ENCODE assay signal across 20 cellular contexts in the genomic region with DNA sequence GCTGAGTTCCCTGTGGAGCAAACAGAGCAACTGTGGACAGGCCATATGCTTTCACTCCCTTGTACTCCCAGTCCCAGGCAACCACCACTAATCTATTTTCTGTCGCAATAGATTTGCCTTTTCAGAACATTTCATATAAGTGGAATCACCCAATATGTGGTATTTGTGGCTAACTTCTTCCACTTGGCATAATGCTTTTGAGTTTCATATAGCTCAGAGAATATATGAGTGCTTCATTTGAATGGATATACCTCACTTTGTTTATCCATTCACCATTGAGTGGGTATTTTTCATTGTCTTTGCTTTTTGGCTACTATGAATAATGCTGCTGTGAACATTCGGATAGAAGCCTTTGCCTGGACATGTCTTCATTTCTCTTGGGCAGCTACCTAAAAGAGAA.
DNase-seq lines count a peak whose midpoint lies in the region; ATAC-seq and TF ChIP-seq lines count a peak whose summit lies in the region.
"Had no signal": no experiment of that assay in that cellular context is flagged by ENCODE, and none has a peak within 500 bp of the region (broad histone marks: within the 10 kb centered on the region; RNA-seq: fewer than 3 reads in every experiment).

No MANE protein-coding gene starts in this region.

- H3K4me3 Mint-ChIP-seq in activated naive CD4-positive, alpha-beta T cell treated with anti-CD3 and anti-CD28 coated beads, Interleukin-2, amount 10 ng/mL, durations not matched to agents 7 days and 5 days = no peak overlapping the region
- no peak overlapping the region for H3K4me3 Mint-ChIP-seq in activated T-helper 17 cell treated with anti-CD3 and anti-CD28 coated beads, Interleukin-2, amount 50 U/mL, for 72 hours
- H3K4me3 Mint-ChIP-seq in stimulated activated naive CD8-positive, alpha-beta T cell treated with anti-CD3 and anti-CD28 coated beads, Interleukin-15, Interleukin-2, amounts not matched to agents 100 ng/mL and 50 ng/mL, for 24 hours = no peak overlapping the region
- H3K4me3 Mint-ChIP-seq in activated T-helper 2 cell treated with anti-CD3 and anti-CD28 coated beads, Interferon-gamma antibody, Interleukin-2, Interleukin-4, amounts not matched to agents 10 μg/mL and 5 μg/mL and 100 μg/mL, durations not matched to agents 14 hours and 24 hours and 36 hours (ENCODE audit: low read depth) = no peak overlapping the region
- H3K4me3 Mint-ChIP-seq: CD4-positive, CD25-positive, alpha-beta regulatory T cell; H9; T-helper 2 cell treated with Interferon-gamma antibody and Interleukin-4, amounts not matched to agents 5 μg/mL and 100 μg/mL, for 36 hours had no signal

- H3K27me3 Mint-ChIP-seq in activated naive CD4-positive, alpha-beta T cell treated with anti-CD3 and anti-CD28 coated beads, Interleukin-2, amount 10 ng/mL, durations not matched to agents 7 days and 5 days = no peaks in the 10 kb centered on the region
- no peaks in the 10 kb centered on the region for H3K27me3 Mint-ChIP-seq in activated T-helper 17 cell treated with anti-CD3 and anti-CD28 coated beads, Interleukin-2, amount 50 U/mL, for 72 hours
- H3K27me3 Mint-ChIP-seq in stimulated activated naive CD8-positive, alpha-beta T cell treated with anti-CD3 and anti-CD28 coated beads, Interleukin-15, Interleukin-2, amounts not matched to agents 100 ng/mL and 50 ng/mL, for 24 hours = no peaks in the 10 kb centered on the region
- H3K27me3 Mint-ChIP-seq in activated T-helper 2 cell treated with anti-CD3 and anti-CD28 coated beads, Interferon-gamma antibody, Interleukin-2, Interleukin-4, amounts not matched to agents 10 μg/mL and 5 μg/mL and 100 μg/mL, durations not matched to agents 14 hours and 24 hours and 36 hours (ENCODE audit: low read depth) = no peaks in the 10 kb centered on the region
- H3K27me3 Mint-ChIP-seq: CD4-positive, CD25-positive, alpha-beta regulatory T cell had no signal

- peak; percentile 53 to 78 for ATAC-seq in activated naive CD4-positive, alpha-beta T cell treated with anti-CD3 and anti-CD28 coated beads, Interleukin-2, amount 50 U/mL, for 72 hours
- peak; percentile 18 for ATAC-seq in activated T-helper 17 cell treated with anti-CD3 and anti-CD28 coated beads, Interleukin-2, amount 50 U/mL, for 72 hours (replicated peaks)
- ATAC-seq in left lobe of liver = no peak
- ATAC-seq: body of pancreas, right cardiac atrium had no signal

- H3K4me1 ChIP-seq in PC-9 (replicated peaks; ENCODE audit: insufficient read depth) = no peaks in the 10 kb centered on the region
- H3K4me1 ChIP-seq: body of pancreas had no signal

- BruUV-seq in PC-9 (replicated peaks; lab: Mats Ljungman, UMichigan) = no TSS peak

- peaks cover 16% of the 10 kb centered on the region for H3K4me1 Mint-ChIP-seq in activated naive CD4-positive, alpha-beta T cell treated with anti-CD3 and anti-CD28 coated beads, Interleukin-2, amount 10 ng/mL, durations not matched to agents 7 days and 5 days
- H3K4me1 Mint-ChIP-seq in activated T-helper 17 cell treated with anti-CD3 and anti-CD28 coated beads, Interleukin-2, amount 50 U/mL, for 72 hours = no peaks in the 10 kb centered on the region
- H3K4me1 Mint-ChIP-seq in stimulated activated naive CD8-positive, alpha-beta T cell treated with anti-CD3 and anti-CD28 coated beads, Interleukin-15, Interleukin-2, amounts not matched to agents 100 ng/mL and 50 ng/mL, for 24 hours (ENCODE audit: low read depth) = peaks cover 64% of the 10 kb centered on the region
- H3K4me1 Mint-ChIP-seq in activated T-helper 2 cell treated with anti-CD3 and anti-CD28 coated beads, Interferon-gamma antibody, Interleukin-2, Interleukin-4, amounts not matched to agents 10 μg/mL and 5 μg/mL and 100 μg/mL, durations not matched to agents 14 hours and 24 hours and 36 hours (ENCODE audit: low read depth) = peaks cover 13% of the 10 kb centered on the region

- POLR2A ChIA-PET in PC-9 (lab: Charles Lee; ENCODE audit: unreplicated experiment) = no interaction called here

- H3K27me3 ChIP-seq in PC-9 (ENCODE audit: insufficient read depth, low read depth) = no peaks in the 10 kb centered on the region
- H3K27me3 ChIP-seq: body of pancreas, esophagus muscularis mucosa, neutrophil had no signal

- no peaks in the 10 kb centered on the region for H4K20me1 ChIP-seq in PC-9 (ENCODE audit: insufficient read depth)

- H3K79me2 ChIP-seq in PC-9 (ENCODE audit: low read depth) = no peaks in the 10 kb centered on the region

- no peaks in the 10 kb centered on the region for H3K36me3 ChIP-seq in PC-9 (ENCODE audit: low read depth)
- H3K36me3 ChIP-seq: esophagus muscularis mucosa had no signal

- H3K9me2 ChIP-seq in PC-9 (ENCODE audit: insufficient read depth) = no peaks in the 10 kb centered on the region

- H3K27ac Mint-ChIP-seq in activated naive CD4-positive, alpha-beta T cell treated with anti-CD3 and anti-CD28 coated beads, Interleukin-2, amount 50 U/mL, for 72 hours = peak overlapping the region in 1 of 2 donors; percentile 19
- H3K27ac Mint-ChIP-seq in activated naive CD4-positive, alpha-beta T cell treated with anti-CD3 and anti-CD28 coated beads, Interleukin-2, amount 10 ng/mL, durations not matched to agents 7 days and 5 days = no peak overlapping the region
- no peak overlapping the region for H3K27ac Mint-ChIP-seq in activated T-helper 17 cell treated with anti-CD3 and anti-CD28 coated beads, Interleukin-2, amount 50 U/mL, for 72 hours
- H3K27ac Mint-ChIP-seq in stimulated activated naive CD8-positive, alpha-beta T cell treated with anti-CD3 and anti-CD28 coated beads, Interleukin-15, Interleukin-2, amounts not matched to agents 100 ng/mL and 50 ng/mL, for 24 hours = peak overlapping the region; percentile 55
- H3K27ac Mint-ChIP-seq in activated T-helper 2 cell treated with anti-CD3 and anti-CD28 coated beads, Interferon-gamma antibody, Interleukin-2, Interleukin-4, amounts not matched to agents 10 μg/mL and 5 μg/mL and 100 μg/mL, durations not matched to agents 14 hours and 24 hours and 36 hours = no peak overlapping the region
- H3K27ac Mint-ChIP-seq: CD4-positive, CD25-positive, alpha-beta regulatory T cell; H9; T-helper 2 cell treated with Interferon-gamma antibody and Interleukin-4, amounts not matched to agents 5 μg/mL and 100 μg/mL, for 36 hours had no signal

- no peaks in the 10 kb centered on the region for H3F3A ChIP-seq in PC-9 (ENCODE audit: insufficient read depth, low read depth)

- no peaks in the 10 kb centered on the region for H3K9me3 ChIP-seq in PC-9 (ENCODE audit: insufficient read depth, low read depth)
- H3K9me3 ChIP-seq: neutrophil had no signal

- CTCF ChIA-PET in activated naive CD4-positive, alpha-beta T cell treated with anti-CD3 and anti-CD28 coated beads, Interleukin-2, amount 10 ng/mL, durations not matched to agents 7 days and 5 days (lab: Charles Lee) = interaction anchor here (1.0 kb wide), 1 partner anchor 30 kb away, joined by 4 read pairs; no protein-coding TSS in a partner anchor
- CTCF ChIA-PET in PC-9 (lab: Charles Lee) = no interaction called here

- intact Hi-C loops in PC-9 (cut with micrococcal nuclease; ENCODE audit: unreplicated experiment) = no loop called here
- intact Hi-C loops in activated T-helper 2 cell treated with anti-CD3 and anti-CD28 coated beads, Interferon-gamma antibody, Interleukin-2, Interleukin-4, amounts not matched to agents 10 μg/mL and 5 μg/mL and 100 μg/mL, durations not matched to agents 14 hours and 24 hours and 36 hours (cut with micrococcal nuclease) = no loop called here

- no peak overlapping the region for H2AFZ ChIP-seq in PC-9

- H3K27ac ChIP-seq in PC-9 = no peak overlapping the region
- H3K27ac ChIP-seq: body of pancreas, esophagus muscularis mucosa, neutrophil had no signal

- DNase-seq in activated naive CD4-positive, alpha-beta T cell treated with anti-CD3 and anti-CD28 coated beads, Interleukin-2, amount 50 U/mL, for 72 hours (ENCODE audit: low spot score in 2 of 2) = no peak
- no peak for DNase-seq in activated naive CD4-positive, alpha-beta T cell treated with anti-CD3 and anti-CD28 coated beads, Interleukin-2, amount 10 ng/mL, durations not matched to agents 7 days and 5 days
- peak; percentile 72 for DNase-seq in fibroblast of mammary gland (ENCODE audit: low read depth)
- no peak for DNase-seq in left lobe of liver (ENCODE audit: low spot score)
- no peak for DNase-seq in PC-9
- DNase-seq in activated T-helper 2 cell treated with anti-CD3 and anti-CD28 coated beads, Interferon-gamma antibody, Interleukin-2, Interleukin-4, amounts not matched to agents 10 μg/mL and 5 μg/mL and 100 μg/mL, durations not matched to agents 14 hours and 24 hours and 36 hours (ENCODE audit: low spot score) = no peak
- DNase-seq: activated CD4-positive, CD25-positive, alpha-beta regulatory T cell treated with anti-CD3 and anti-CD28 coated beads, Interleukin-2, amount 50 U/mL, for 72 hours; body of pancreas; CD4-positive, CD25-positive, alpha-beta regulatory T cell; DMS53; H9; hypothalamus; NCI-H1694 treated with DMSO at 0.1 percent for 48 hours; NCI-H446; right cardiac atrium had no signal

- peaks cover 35 to 40% of the 10 kb centered on the region in 2 donors for H3K36me3 Mint-ChIP-seq in activated naive CD4-positive, alpha-beta T cell treated with anti-CD3 and anti-CD28 coated beads, Interleukin-2, amount 50 U/mL, for 72 hours
- peaks cover 27% of the 10 kb centered on the region for H3K36me3 Mint-ChIP-seq in activated naive CD4-positive, alpha-beta T cell treated with anti-CD3 and anti-CD28 coated beads, Interleukin-2, amount 10 ng/mL, durations not matched to agents 7 days and 5 days
- no peaks in the 10 kb centered on the region for H3K36me3 Mint-ChIP-seq in activated T-helper 17 cell treated with anti-CD3 and anti-CD28 coated beads, Interleukin-2, amount 50 U/mL, for 72 hours (ENCODE audit: low read depth)
- H3K36me3 Mint-ChIP-seq in stimulated activated naive CD8-positive, alpha-beta T cell treated with anti-CD3 and anti-CD28 coated beads, Interleukin-15, Interleukin-2, amounts not matched to agents 100 ng/mL and 50 ng/mL, for 24 hours (ENCODE audit: low read depth) = peaks cover 59% of the 10 kb centered on the region
- H3K36me3 Mint-ChIP-seq in activated T-helper 2 cell treated with anti-CD3 and anti-CD28 coated beads, Interferon-gamma antibody, Interleukin-2, Interleukin-4, amounts not matched to agents 10 μg/mL and 5 μg/mL and 100 μg/mL, durations not matched to agents 14 hours and 24 hours and 36 hours (ENCODE audit: low read depth) = peaks cover 48% of the 10 kb centered on the region

- no peak overlapping the region for H3K4me2 ChIP-seq in PC-9

- TF ChIP-seq CTCF in fibroblast of mammary gland (conservative IDR thresholded peaks at IDR 0.05; ENCODE audit: control insufficient read depth, insufficient read depth, low read depth, low read length) (no peak), PC-9 (conservative IDR thresholded peaks at IDR 0.05) (no peak)

- peaks cover 18 to 31% of the 10 kb centered on the region in 2 donors for H3K9me3 Mint-ChIP-seq in activated naive CD4-positive, alpha-beta T cell treated with anti-CD3 and anti-CD28 coated beads, Interleukin-2, amount 50 U/mL, for 72 hours
- peaks cover 22% of the 10 kb centered on the region for H3K9me3 Mint-ChIP-seq in activated naive CD4-positive, alpha-beta T cell treated with anti-CD3 and anti-CD28 coated beads, Interleukin-2, amount 10 ng/mL, durations not matched to agents 7 days and 5 days
- H3K9me3 Mint-ChIP-seq in activated T-helper 17 cell treated with anti-CD3 and anti-CD28 coated beads, Interleukin-2, amount 50 U/mL, for 72 hours = peaks cover 11% of the 10 kb centered on the region
- H3K9me3 Mint-ChIP-seq in stimulated activated naive CD8-positive, alpha-beta T cell treated with anti-CD3 and anti-CD28 coated beads, Interleukin-15, Interleukin-2, amounts not matched to agents 100 ng/mL and 50 ng/mL, for 24 hours = peaks cover 22% of the 10 kb centered on the region
- H3K9me3 Mint-ChIP-seq in activated T-helper 2 cell treated with anti-CD3 and anti-CD28 coated beads, Interferon-gamma antibody, Interleukin-2, Interleukin-4, amounts not matched to agents 10 μg/mL and 5 μg/mL and 100 μg/mL, durations not matched to agents 14 hours and 24 hours and 36 hours = peaks cover 33% of the 10 kb centered on the region

- H3K4me3 ChIP-seq in fibroblast of mammary gland (ENCODE audit: control insufficient read depth, low read depth, low read length) = no peak overlapping the region
- H3K4me3 ChIP-seq in PC-9 = no peak overlapping the region
- H3K4me3 ChIP-seq: body of pancreas, esophagus muscularis mucosa had no signal
